Comparison of ENCODE assay signal across 8 cellular contexts in genomic region chr5:151214614-151215545, GRCh38. TPM values are rescaled to one million over a fixed set of nuclear protein-coding genes. Genes with fewer than 3 reads are reported as not detected.
DNase-seq lines count a peak whose midpoint lies in the region; ATAC-seq and TF ChIP-seq lines count a peak whose summit lies in the region.

No MANE protein-coding gene starts in this region.

- CTCF ChIA-PET in GM10248 (lab: Yijun Ruan, JAX), result interaction anchor here (0.8 to 2.9 kb wide), 8 partner anchors 9 to 102 kb away, joined by 3 to 12 read pairs (median 8); partner anchors contain the start of gene CCDC69

- H3K36me3 Mint-ChIP-seq in activated naive CD8-positive, alpha-beta T cell treated with anti-CD3 and anti-CD28 coated beads, Interleukin-2, amount 10 ng/mL, durations not matched to agents 7 days and 5 days, result peaks cover 40% of the 10 kb centered on the region
- H3K36me3 Mint-ChIP-seq in naive B cell (peaks cover 21 to 27% of the 10 kb centered on the region in 2 donors), progenitor cell of endocrine pancreas (ENCODE audit: insufficient read depth) (no peaks in the 10 kb centered on the region)

- TF ChIP-seq CTCF in GM10248 (IDR thresholded peaks at IDR 0.05; ENCODE audit: control extremely low read depth, extremely low read depth, low read depth, missing control alignments) (no peak), GM20000 (IDR thresholded peaks at IDR 0.05; ENCODE audit: extremely low read depth, missing control alignments) (no peak), progenitor cell of endocrine pancreas (IDR thresholded peaks at IDR 0.05; ENCODE audit: unreplicated experiment) (no peak)

- POLR2A ChIA-PET in GM10248 (lab: Yijun Ruan, JAX), result interaction anchor here (0.5 to 6.5 kb wide), 10 partner anchors 8 to 802 kb away, joined by 3 to 53 read pairs (median 4); partner anchors contain the start of genes CCDC69, CD74, G3BP1 and GM2A
- POLR2A ChIA-PET in activated naive CD8-positive, alpha-beta T cell treated with anti-CD3 and anti-CD28 coated beads, Interleukin-2, amount 10 ng/mL, durations not matched to agents 7 days and 5 days (lab: Charles Lee), result interaction anchor here (0.8 to 8.2 kb wide), 18 partner anchors 7 to 556 kb away, joined by 3 to 164 read pairs (median 4); partner anchors contain the start of genes ANXA6, CCDC69, G3BP1 and GM2A

- peak; percentile 72 for DNase-seq in GM10248 (ENCODE audit: extremely low spot score)
- DNase-seq in GM20000 (ENCODE audit: low spot score), result peak; percentile 78
- DNase-seq in activated naive CD8-positive, alpha-beta T cell treated with anti-CD3 and anti-CD28 coated beads, Interleukin-2, amount 10 ng/mL, durations not matched to agents 7 days and 5 days, result peak; percentile 72
- DNase-seq in naive B cell, result peak; percentile 92
- no peak for DNase-seq in NCI-H1694 treated with DMSO at 0.1 percent for 48 hours (lab: John Stamatoyannopoulos, UW)
- no peak for DNase-seq in NCI-H2029 treated with DMSO at 0.1 percent for 48 hours (lab: John Stamatoyannopoulos, UW)
- DNase-seq in progenitor cell of endocrine pancreas (ENCODE audit: low spot score, unreplicated experiment), result no peak

- H3K9me3 Mint-ChIP-seq in activated naive CD8-positive, alpha-beta T cell treated with anti-CD3 and anti-CD28 coated beads, Interleukin-2, amount 10 ng/mL, durations not matched to agents 7 days and 5 days, result no peaks in the 10 kb centered on the region
- H3K9me3 Mint-ChIP-seq in naive B cell (no peaks in the 10 kb centered on the region), progenitor cell of endocrine pancreas (ENCODE audit: low read depth) (no peaks in the 10 kb centered on the region)

- H3K27me3 Mint-ChIP-seq in activated naive CD8-positive, alpha-beta T cell treated with anti-CD3 and anti-CD28 coated beads, Interleukin-2, amount 10 ng/mL, durations not matched to agents 7 days and 5 days, result no peaks in the 10 kb centered on the region
- H3K27me3 Mint-ChIP-seq in naive B cell (no peaks in the 10 kb centered on the region), progenitor cell of endocrine pancreas (no peaks in the 10 kb centered on the region)

- ATAC-seq in HG03571 (IDR thresholded peaks at IDR 0.05; ENCODE audit: unreplicated experiment) (peak; percentile 58), naive B cell (ENCODE audit: low read depth in 2 of 2) (peak; percentile 63 to 67)
- peak; percentile 43 for ATAC-seq in activated naive CD8-positive, alpha-beta T cell treated with anti-CD3 and anti-CD28 coated beads, Interleukin-2, amount 10 ng/mL, durations not matched to agents 7 days and 5 days (ENCODE audit: low read depth)

- H3K4me3 Mint-ChIP-seq in activated naive CD8-positive, alpha-beta T cell treated with anti-CD3 and anti-CD28 coated beads, Interleukin-2, amount 10 ng/mL, durations not matched to agents 7 days and 5 days, result peak overlapping the region; percentile 90
- H3K4me3 Mint-ChIP-seq in naive B cell (peak overlapping the region; percentile 75 to 94 (median 87)), progenitor cell of endocrine pancreas (ENCODE audit: low read depth) (no peak overlapping the region)

- H3K27ac Mint-ChIP-seq in activated naive CD8-positive, alpha-beta T cell treated with anti-CD3 and anti-CD28 coated beads, Interleukin-2, amount 10 ng/mL, durations not matched to agents 7 days and 5 days, result peak overlapping the region; percentile 98
- peak overlapping the region; percentile 98 to 100 (median 99) for H3K27ac Mint-ChIP-seq in naive B cell
- H3K27ac Mint-ChIP-seq in progenitor cell of endocrine pancreas, result no peak overlapping the region

- peaks cover 69% of the 10 kb centered on the region for H3K4me1 Mint-ChIP-seq in activated naive CD8-positive, alpha-beta T cell treated with anti-CD3 and anti-CD28 coated beads, Interleukin-2, amount 10 ng/mL, durations not matched to agents 7 days and 5 days
- H3K4me1 Mint-ChIP-seq in naive B cell (peaks cover 67 to 93% (median 83%) of the 10 kb centered on the region in 3 donors), progenitor cell of endocrine pancreas (ENCODE audit: low read depth) (peaks cover 2% of the 10 kb centered on the region)

RNA-seq across cellular contexts. Expression of gene CCDC69, which starts 9.0 kb away (rescaled TPM):
- 100 to 1,000 TPM; 108 to 110 TPM for total RNA-seq in activated naive CD8-positive, alpha-beta T cell treated with anti-CD3 and anti-CD28 coated beads, Interleukin-2, amount 10 ng/mL, durations not matched to agents 7 days and 5 days
- polyA plus RNA-seq in naive B cell (ENCODE audit: low read depth in 6 of 6), result 100 to 1,000 TPM in 3 of 6 donors, 10 to 100 TPM in 3; 76.4 to 143 (median 98.1) TPM
- 3.6 and 4.6 TPM in 2 replicates for total RNA-seq in progenitor cell of endocrine pancreas

RNA-seq across cellular contexts. Expression of gene GM2A, which starts 38.1 kb away (rescaled TPM):
- 10 to 100 TPM; 19.3 to 20.6 TPM for total RNA-seq in activated naive CD8-positive, alpha-beta T cell treated with anti-CD3 and anti-CD28 coated beads, Interleukin-2, amount 10 ng/mL, durations not matched to agents 7 days and 5 days
- polyA plus RNA-seq in naive B cell (ENCODE audit: low read depth in 6 of 6), result 10 to 100 TPM; 37.6 to 74.5 (median 53.4) TPM
- 26.2 and 27.1 TPM in 2 replicates for total RNA-seq in progenitor cell of endocrine pancreas

RNA-seq across cellular contexts. Expression of gene ANXA6, which starts 57.3 kb away (rescaled TPM):
- 100 to 1,000 TPM; 518 to 538 TPM for total RNA-seq in activated naive CD8-positive, alpha-beta T cell treated with anti-CD3 and anti-CD28 coated beads, Interleukin-2, amount 10 ng/mL, durations not matched to agents 7 days and 5 days
- polyA plus RNA-seq in naive B cell (ENCODE audit: low read depth in 6 of 6), result 100 to 1,000 TPM; 183 to 442 (median 326) TPM
- 27.7 and 28.5 TPM in 2 replicates for total RNA-seq in progenitor cell of endocrine pancreas

Comparison
In these comparisons a context has a peak if more than half of its experiments do, and no peak if none do; other contexts are left out.
1. DNase-seq: peak in GM10248 (single experiment), GM20000 (single experiment), activated naive CD8-positive, alpha-beta T cell treated with anti-CD3 and anti-CD28 coated beads, Interleukin-2, amount 10 ng/mL, durations not matched to agents 7 days and 5 days (single experiment) and naive B cell (single experiment); none in NCI-H1694 treated with DMSO at 0.1 percent for 48 hours (single experiment), NCI-H2029 treated with DMSO at 0.1 percent for 48 hours (single experiment) and progenitor cell of endocrine pancreas (single experiment).
2. RNA of gene CCDC69, which starts 9.0 kb away (total RNA-seq): 108 to 110 TPM in activated naive CD8-positive, alpha-beta T cell treated with anti-CD3 and anti-CD28 coated beads, Interleukin-2, amount 10 ng/mL, durations not matched to agents 7 days and 5 days; 3.6 to 4.6 TPM in progenitor cell of endocrine pancreas; every median in the first group is over 10 times any median in the second.
3. RNA of gene ANXA6, which starts 57.3 kb away (total RNA-seq): 518 to 538 TPM in activated naive CD8-positive, alpha-beta T cell treated with anti-CD3 and anti-CD28 coated beads, Interleukin-2, amount 10 ng/mL, durations not matched to agents 7 days and 5 days; 27.7 to 28.5 TPM in progenitor cell of endocrine pancreas; every median in the first group is over 10 times any median in the second.
4. Peak in every context shown above with its lines, with median percentiles within 50 percentile points of each other: ATAC-seq.